In genomic region chr5:96336351-96336985, GRCh38 we compare ENCODE assay signal across 8 cellular contexts.
DNase-seq lines count a peak whose midpoint lies in the region; ATAC-seq and TF ChIP-seq lines count a peak whose summit lies in the region.

No MANE protein-coding gene starts in this region.

- DNase-seq in Kasumi-1 (lab: John Stamatoyannopoulos, UW) (peak; percentile 89 to 90), SJSA1 (ENCODE audit: low read depth in 1 of 2, low spot score in 2 of 2) (peak; percentile 72 to 75), amniotic epithelial cell (ENCODE audit: low read depth) (peak; percentile 87), right cardiac atrium (peak in 2 of 3 donors; percentile 36 to 65), retina (peak; percentile 77), NCI-H128 (lab: John Stamatoyannopoulos, UW; ENCODE audit: unreplicated experiment) (no peak)

- no peaks in the 10 kb centered on the region for H3K79me2 ChIP-seq in DOHH2 (ENCODE audit: control insufficient read depth, low read length)

- H3K9me3 ChIP-seq in DOHH2 (ENCODE audit: control insufficient read depth, insufficient read depth, low read length) (no peaks in the 10 kb centered on the region), SJSA1 (replicated peaks) (no peaks in the 10 kb centered on the region), right cardiac atrium (ENCODE audit: control insufficient read depth, low read length) (no peaks in the 10 kb centered on the region)

- no peaks in the 10 kb centered on the region for H4K20me1 ChIP-seq in DOHH2 (ENCODE audit: control insufficient read depth, insufficient read depth, low read depth, low read length)

- H3K27ac ChIP-seq in DOHH2 (ENCODE audit: low read depth, low read length): no peak overlapping the region
- H3K27ac ChIP-seq in SJSA1: peak overlapping the region; percentile 31; the same call in 1 of the 2 replicates
- H3K27ac ChIP-seq in right cardiac atrium (ENCODE audit: low read length): no peak overlapping the region

- intact Hi-C loops in right cardiac atrium (cut with DNase I): loop anchor here (5.0 to 10.0 kb wide), 4 partner anchors 92 to 479 kb away; partner anchors contain the start of gene ELL2 (in 4 of the 4)

- H3K27me3 ChIP-seq in DOHH2 (ENCODE audit: control insufficient read depth, low read length) (peaks cover 7% of the 10 kb centered on the region), SJSA1 (replicated peaks) (no peaks in the 10 kb centered on the region), right cardiac atrium (ENCODE audit: control insufficient read depth, insufficient read depth) (no peaks in the 10 kb centered on the region)

- H3K4me3 ChIP-seq in DOHH2 (ENCODE audit: low read length): no peak overlapping the region
- no peak overlapping the region for H3K4me3 ChIP-seq in SJSA1
- H3K4me3 ChIP-seq in right cardiac atrium (ENCODE audit: low read length): no peak overlapping the region

- ATAC-seq in GM21717 (IDR thresholded peaks at IDR 0.05; ENCODE audit: unreplicated experiment) (peak; percentile 42), right cardiac atrium (peak; percentile 82)

- WGBS in right cardiac atrium: 20% methylated on average over 6 of the region's 6 CpGs

- H3K4me2 ChIP-seq in DOHH2 (ENCODE audit: low read length): peak overlapping the region; percentile 40; the same call in 1 of the 2 replicates

- H3K36me3 ChIP-seq in DOHH2 (ENCODE audit: control insufficient read depth, low read length) (no peaks in the 10 kb centered on the region), SJSA1 (no peaks in the 10 kb centered on the region)

- no peaks in the 10 kb centered on the region for H3F3A ChIP-seq in DOHH2 (ENCODE audit: control insufficient read depth, insufficient read depth)

- peak; percentile 80 for TF ChIP-seq CTCF in DOHH2 (IDR thresholded peaks at IDR 0.05; ENCODE audit: low read depth, low read length, poor library complexity, severe bottlenecking)

- H3K9me2 ChIP-seq in DOHH2 (replicated peaks; ENCODE audit: control insufficient read depth, low read length): no peaks in the 10 kb centered on the region

- H3K4me1 ChIP-seq in DOHH2 (ENCODE audit: control insufficient read depth, low read length) (no peaks in the 10 kb centered on the region), SJSA1 (replicated peaks) (peaks cover 14% of the 10 kb centered on the region), right cardiac atrium (ENCODE audit: control insufficient read depth, insufficient read depth, low read length) (peaks cover 2% of the 10 kb centered on the region)
